Comparison of ENCODE assay signal across 24 cellular contexts in genomic region chr1:74684301-74684700, GRCh38. TPM values are rescaled to one million over a fixed set of nuclear protein-coding genes. Genes with fewer than 3 reads are reported as not detected.
"Had no signal": no experiment of that assay in that cellular context is flagged by ENCODE, and none has a peak within 500 bp of the region (broad histone marks: within the 10 kb centered on the region; RNA-seq: fewer than 3 reads in every experiment).

No MANE protein-coding gene starts in this region.

- DNase-seq: colonic mucosa; cortex of kidney; dermis blood vessel endothelial cell; dorsolateral prefrontal cortex; effector CD4-positive, alpha-beta T cell; effector CD8-positive, alpha-beta T cell; effector memory CD4-positive, alpha-beta T cell; effector memory CD8-positive, alpha-beta T cell; endodermal cell; esophagus squamous epithelium; foreskin fibroblast; foreskin keratinocyte; foreskin melanocyte; gastrocnemius medialis; glutamatergic neuron; heart left ventricle; heart right ventricle had no signal

- H3K4me1 Mint-ChIP-seq: endodermal cell had no signal

- H3K27ac Mint-ChIP-seq: effector memory CD8-positive, alpha-beta T cell; endodermal cell had no signal

- H3K9me3 Mint-ChIP-seq: dendritic cell treated with granulocyte-macrophage colony-stimulating factor and Interleukin-4, amounts not matched to agents 40 ng/mL and 50 ng/mL, for 4 days; effector memory CD8-positive, alpha-beta T cell; endodermal cell had no signal

- H3K27me3 Mint-ChIP-seq: dendritic cell treated with granulocyte-macrophage colony-stimulating factor and Interleukin-4, amounts not matched to agents 40 ng/mL and 50 ng/mL, for 4 days had no signal

- H3K4me3 Mint-ChIP-seq: dendritic cell treated with granulocyte-macrophage colony-stimulating factor and Interleukin-4, amounts not matched to agents 40 ng/mL and 50 ng/mL, for 4 days; effector memory CD8-positive, alpha-beta T cell; endodermal cell had no signal

RNA-seq across cellular contexts. Expression of gene ERICH3, which starts 10.7 kb away (rescaled TPM):
- total RNA-seq: dermis microvascular lymphatic vessel endothelial cell, endodermal cell, endothelial cell of umbilical vein, epithelial cell of proximal tubule, esophagus mucosa, esophagus squamous epithelium, fibroblast of villous mesenchyme, foreskin keratinocyte, gastrocnemius medialis, glomerular endothelial cell had no signal
